In the genomic region with DNA sequence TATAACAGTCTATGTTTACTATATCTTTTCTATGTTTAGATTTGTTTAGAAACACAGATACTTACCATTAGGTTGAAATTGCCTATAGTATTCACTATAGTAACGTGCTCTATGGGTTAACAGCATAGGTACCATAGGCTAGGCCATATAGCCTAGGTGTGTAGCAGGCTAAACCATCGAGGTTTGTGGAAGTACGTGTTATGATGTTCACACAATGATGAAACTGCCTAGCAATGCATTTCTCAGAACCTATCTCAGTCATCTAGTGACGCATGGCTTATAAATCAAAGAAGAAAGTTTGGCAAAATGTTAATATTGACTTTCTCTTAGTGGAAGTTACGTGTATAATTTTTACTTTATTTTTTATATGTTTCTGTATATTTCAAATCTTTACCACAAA, we compare ENCODE assay signal across 33 cellular contexts.
"Had no signal": no experiment of that assay in that cellular context is flagged by ENCODE, and none has a peak within 500 bp of the region (broad histone marks: within the 10 kb centered on the region; RNA-seq: fewer than 3 reads in every experiment).

No MANE protein-coding gene starts in this region.

- H3K4me1 ChIP-seq: esophagus squamous epithelium, gastrocnemius medialis, heart left ventricle had no signal

- H3K27ac Mint-ChIP-seq: activated CD4-positive, alpha-beta memory T cell treated with anti-CD3 and anti-CD28 coated beads for 36 hours; activated CD4-positive, alpha-beta T cell treated with anti-CD3 and anti-CD28 coated beads for 36 hours; activated CD4-positive, alpha-beta T cell treated with anti-CD3 and anti-CD28 coated beads, Interleukin-2, amount 10 ng/mL, durations not matched to agents 24 days and 14 days; activated CD8-positive, alpha-beta memory T cell treated with anti-CD3 and anti-CD28 coated beads, Interleukin-2, amount 10 ng/mL, durations not matched to agents 7 days and 5 days; activated CD8-positive, alpha-beta T cell treated with anti-CD3 and anti-CD28 coated beads, Interleukin-2, amount 10 ng/mL, durations not matched to agents 7 days and 5 days; activated naive CD8-positive, alpha-beta T cell; activated T-helper 17 cell treated with anti-CD3 and anti-CD28 coated beads, Interleukin-2, amount 50 U/mL, for 72 hours; dendritic cell treated with granulocyte-macrophage colony-stimulating factor and Interleukin-4, amounts not matched to agents 40 ng/mL and 50 ng/mL, for 4 days had no signal

- H3K27me3 ChIP-seq: brain microvascular endothelial cell, dorsolateral prefrontal cortex, esophagus squamous epithelium, foreskin keratinocyte, gastrocnemius medialis, heart left ventricle had no signal

- DNase-seq: activated CD4-positive, alpha-beta memory T cell treated with anti-CD3 and anti-CD28 coated beads for 36 hours; activated CD4-positive, alpha-beta T cell treated with anti-CD3 and anti-CD28 coated beads for 36 hours; activated CD4-positive, alpha-beta T cell treated with anti-CD3 and anti-CD28 coated beads, Interleukin-2, amount 10 ng/mL, durations not matched to agents 24 days and 14 days; activated CD4-positive, CD25-positive, alpha-beta regulatory T cell; activated CD4-positive, CD25-positive, alpha-beta regulatory T cell treated with anti-CD3 and anti-CD28 coated beads, Interleukin-2, amount 50 U/mL, for 72 hours; activated CD8-positive, alpha-beta memory T cell treated with anti-CD3 and anti-CD28 coated beads, Interleukin-2, amount 10 ng/mL, durations not matched to agents 7 days and 5 days; activated CD8-positive, alpha-beta memory T cell treated with anti-CD3 and anti-CD28 coated beads, Interleukin-2, amount 50 U/mL, for 4 hours; activated CD8-positive, alpha-beta T cell treated with anti-CD3 and anti-CD28 coated beads, Interleukin-2, amount 10 ng/mL, durations not matched to agents 7 days and 5 days; activated effector memory CD4-positive, alpha-beta T cell treated with Interleukin-2 at 50 U/mL for 16 hours; activated gamma-delta T cell treated with Interleukin-2 at 50 U/mL for 16 hours; activated naive CD4-positive, alpha-beta T cell treated with anti-CD3 and anti-CD28 coated beads, Interleukin-2, amount 50 U/mL, for 16 hours; activated naive CD4-positive, alpha-beta T cell treated with Interleukin-2 at 50 U/mL for 16 hours; activated T-cell treated with anti-CD3 and anti-CD28 coated beads, Interleukin-2, amount 50 U/mL, for 1 hour; amniotic stem cell; anterior cingulate cortex; brain microvascular endothelial cell; dorsolateral prefrontal cortex; effector memory CD4-positive, alpha-beta T cell; esophagus squamous epithelium; foreskin keratinocyte; gastrocnemius medialis; glutamatergic neuron; heart left ventricle; T-helper 2 cell had no signal

- H3K4me3 Mint-ChIP-seq: activated CD4-positive, alpha-beta memory T cell treated with anti-CD3 and anti-CD28 coated beads for 36 hours; activated CD4-positive, alpha-beta T cell treated with anti-CD3 and anti-CD28 coated beads for 36 hours; activated CD4-positive, alpha-beta T cell treated with anti-CD3 and anti-CD28 coated beads, Interleukin-2, amount 10 ng/mL, durations not matched to agents 24 days and 14 days; activated CD8-positive, alpha-beta memory T cell treated with anti-CD3 and anti-CD28 coated beads, Interleukin-2, amount 10 ng/mL, durations not matched to agents 7 days and 5 days; activated CD8-positive, alpha-beta T cell treated with anti-CD3 and anti-CD28 coated beads, Interleukin-2, amount 10 ng/mL, durations not matched to agents 7 days and 5 days; activated naive CD8-positive, alpha-beta T cell; activated T-helper 17 cell treated with anti-CD3 and anti-CD28 coated beads, Interleukin-2, amount 50 U/mL, for 72 hours; central memory CD8-positive, alpha-beta T cell; dendritic cell treated with granulocyte-macrophage colony-stimulating factor and Interleukin-4, amounts not matched to agents 40 ng/mL and 50 ng/mL, for 4 days had no signal

- H3K27ac ChIP-seq: brain microvascular endothelial cell, coronary artery, dorsolateral prefrontal cortex, epithelial cell of prostate, esophagus squamous epithelium, foreskin keratinocyte, gastrocnemius medialis had no signal

- FAIRE-seq: astrocyte, bronchial epithelial cell, endothelial cell of umbilical vein had no signal

- H3K4me3 ChIP-seq: coronary artery, dorsolateral prefrontal cortex, esophagus squamous epithelium, gastrocnemius medialis, heart left ventricle had no signal

- H3K9me3 ChIP-seq: esophagus squamous epithelium, gastrocnemius medialis, heart left ventricle had no signal

- H3K27me3 Mint-ChIP-seq: activated CD4-positive, alpha-beta memory T cell treated with anti-CD3 and anti-CD28 coated beads for 36 hours; activated CD4-positive, alpha-beta T cell treated with anti-CD3 and anti-CD28 coated beads for 36 hours; activated CD8-positive, alpha-beta memory T cell treated with anti-CD3 and anti-CD28 coated beads, Interleukin-2, amount 10 ng/mL, durations not matched to agents 7 days and 5 days; activated naive CD8-positive, alpha-beta T cell; activated T-helper 17 cell treated with anti-CD3 and anti-CD28 coated beads, Interleukin-2, amount 50 U/mL, for 72 hours; central memory CD8-positive, alpha-beta T cell; dendritic cell treated with granulocyte-macrophage colony-stimulating factor and Interleukin-4, amounts not matched to agents 40 ng/mL and 50 ng/mL, for 4 days had no signal

- ATAC-seq: activated CD4-positive, alpha-beta T cell treated with anti-CD3 and anti-CD28 coated beads for 36 hours; activated CD8-positive, alpha-beta memory T cell treated with anti-CD3 and anti-CD28 coated beads, Interleukin-2, amount 10 ng/mL, durations not matched to agents 7 days and 5 days; activated CD8-positive, alpha-beta T cell treated with anti-CD3 and anti-CD28 coated beads, Interleukin-2, amount 10 ng/mL, durations not matched to agents 7 days and 5 days; activated T-helper 17 cell treated with anti-CD3 and anti-CD28 coated beads, Interleukin-2, amount 50 U/mL, for 72 hours; foreskin keratinocyte; gastrocnemius medialis had no signal

- H3K4me1 Mint-ChIP-seq: activated CD4-positive, alpha-beta T cell treated with anti-CD3 and anti-CD28 coated beads for 36 hours; activated CD4-positive, alpha-beta T cell treated with anti-CD3 and anti-CD28 coated beads, Interleukin-2, amount 10 ng/mL, durations not matched to agents 24 days and 14 days; activated CD8-positive, alpha-beta memory T cell treated with anti-CD3 and anti-CD28 coated beads, Interleukin-2, amount 10 ng/mL, durations not matched to agents 7 days and 5 days; activated T-helper 17 cell treated with anti-CD3 and anti-CD28 coated beads, Interleukin-2, amount 50 U/mL, for 72 hours; central memory CD8-positive, alpha-beta T cell had no signal

- H3K9me3 Mint-ChIP-seq: activated CD4-positive, alpha-beta memory T cell treated with anti-CD3 and anti-CD28 coated beads for 36 hours; activated CD4-positive, alpha-beta T cell treated with anti-CD3 and anti-CD28 coated beads, Interleukin-2, amount 10 ng/mL, durations not matched to agents 24 days and 14 days; activated T-helper 17 cell treated with anti-CD3 and anti-CD28 coated beads, Interleukin-2, amount 50 U/mL, for 72 hours; central memory CD8-positive, alpha-beta T cell; dendritic cell treated with granulocyte-macrophage colony-stimulating factor and Interleukin-4, amounts not matched to agents 40 ng/mL and 50 ng/mL, for 4 days had no signal

- H3K36me3 Mint-ChIP-seq: activated CD4-positive, alpha-beta memory T cell treated with anti-CD3 and anti-CD28 coated beads for 36 hours; activated CD8-positive, alpha-beta memory T cell treated with anti-CD3 and anti-CD28 coated beads, Interleukin-2, amount 10 ng/mL, durations not matched to agents 7 days and 5 days; activated naive CD8-positive, alpha-beta T cell had no signal

- H3K36me3 ChIP-seq: brain microvascular endothelial cell, esophagus squamous epithelium, gastrocnemius medialis, heart left ventricle had no signal
